In genomic region chr5:179161901-179162300, GRCh38 we compare ENCODE assay signal across 20 cellular contexts.
DNase-seq lines count a peak whose midpoint lies in the region; ATAC-seq, FAIRE-seq and TF ChIP-seq lines count a peak whose summit lies in the region.
"Had no signal": no experiment of that assay in that cellular context is flagged by ENCODE, and none has a peak within 500 bp of the region (broad histone marks: within the 10 kb centered on the region; RNA-seq: fewer than 3 reads in every experiment).

No MANE protein-coding gene starts in this region.

- WGBS in H9 (ENCODE audit: extremely low coverage, insufficient read length, low lambda C conversion rate): no CpG with 5 or more reads among the region's 8 CpGs
- WGBS in sigmoid colon, 2 donors: 95% methylated on average over 8 of the region's 8 CpGs

- H3K9ac ChIP-seq in H9 (ENCODE audit: extremely low read depth, insufficient read length, low read length) (no peak overlapping the region), kidney (ENCODE audit: low read length in 2 of 2) (no peak overlapping the region)

- H3K18ac ChIP-seq in H9 (ENCODE audit: insufficient read length, low read depth, low read length): no peak overlapping the region

- H3K27ac Mint-ChIP-seq in activated naive CD8-positive, alpha-beta T cell treated with anti-CD3 and anti-CD28 coated beads, Interleukin-2, amount 10 ng/mL, durations not matched to agents 7 days and 5 days: no peak overlapping the region
- H3K27ac Mint-ChIP-seq in activated naive CD8-positive, alpha-beta T cell treated with anti-CD3 and anti-CD28 coated beads for 36 hours: no peak overlapping the region
- no peak overlapping the region for H3K27ac Mint-ChIP-seq in H9
- H3K27ac Mint-ChIP-seq: GM23338, HFFc6 had no signal

- peak; percentile 6 for DNase-seq in activated naive CD8-positive, alpha-beta T cell treated with anti-CD3 and anti-CD28 coated beads, Interleukin-2, amount 10 ng/mL, durations not matched to agents 7 days and 5 days
- no peak for DNase-seq in activated naive CD8-positive, alpha-beta T cell treated with anti-CD3 and anti-CD28 coated beads for 36 hours
- DNase-seq in H9: peak; percentile 10
- peak; percentile 36 for DNase-seq in kidney
- peak; percentile 52 for DNase-seq in sigmoid colon
- DNase-seq in GM10266 (ENCODE audit: extremely low spot score): no peak
- DNase-seq in activated CD4-positive, alpha-beta T cell treated with anti-CD3 and anti-CD28 coated beads, Interleukin-2, amount 50 U/mL, for 1 hour: no peak
- DNase-seq: HFFc6, IMR-90, KG1, MG63, NCI-H2029, NCI-H446, NCI-H524 treated with DMSO at 0.1 percent for 48 hours, NCI-H774, PC-3 had no signal

- H3K23ac ChIP-seq in H9 (ENCODE audit: insufficient read length, low read depth, low read length): no peak overlapping the region

- H3K4me1 Mint-ChIP-seq in activated naive CD8-positive, alpha-beta T cell treated with anti-CD3 and anti-CD28 coated beads, Interleukin-2, amount 10 ng/mL, durations not matched to agents 7 days and 5 days: no peaks in the 10 kb centered on the region
- H3K4me1 Mint-ChIP-seq in activated naive CD8-positive, alpha-beta T cell treated with anti-CD3 and anti-CD28 coated beads for 36 hours: no peaks in the 10 kb centered on the region
- H3K4me1 Mint-ChIP-seq in H9: no peaks in the 10 kb centered on the region
- H3K4me1 Mint-ChIP-seq: GM23338 had no signal

- H4K5ac ChIP-seq in H9 (ENCODE audit: insufficient read length, low read depth, low read length): no peak overlapping the region

- H3K4me3 ChIP-seq in kidney (ENCODE audit: low read length in 2 of 2) (no peak overlapping the region), sigmoid colon (no peak overlapping the region)
- H3K4me3 ChIP-seq: GM23338, HAP-1, MG63, SJSA1 had no signal

- H3K79me1 ChIP-seq in H9 (ENCODE audit: insufficient read depth, low read depth, low read length, poor library complexity, severe bottlenecking): no peaks in the 10 kb centered on the region

- H3K9me3 Mint-ChIP-seq in activated naive CD8-positive, alpha-beta T cell treated with anti-CD3 and anti-CD28 coated beads, Interleukin-2, amount 10 ng/mL, durations not matched to agents 7 days and 5 days: peaks cover 13% of the 10 kb centered on the region
- H3K9me3 Mint-ChIP-seq in activated naive CD8-positive, alpha-beta T cell treated with anti-CD3 and anti-CD28 coated beads for 36 hours: peaks cover 2% of the 10 kb centered on the region
- H3K9me3 Mint-ChIP-seq in H9: peaks cover 16 to 24% of the 10 kb centered on the region in 2 experiments

- no peaks in the 10 kb centered on the region for H3K4me1 ChIP-seq in H9 (ENCODE audit: insufficient read depth, low read length)
- no peaks in the 10 kb centered on the region for H3K4me1 ChIP-seq in kidney (ENCODE audit: control insufficient read depth in 1 of 2, insufficient read depth in 1 of 2, low read depth in 1 of 2, low read length in 2 of 2)
- peaks cover 0 to 4% (median 3%) of the 10 kb centered on the region in 4 donors for H3K4me1 ChIP-seq in sigmoid colon
- H3K4me1 ChIP-seq: HAP-1, SJSA1 had no signal

- no peak overlapping the region for H2AFZ ChIP-seq in H9 (ENCODE audit: low read length)
- H2AFZ ChIP-seq: GM23338 had no signal

- POLR2A ChIA-PET in activated naive CD8-positive, alpha-beta T cell treated with anti-CD3 and anti-CD28 coated beads, Interleukin-2, amount 10 ng/mL, durations not matched to agents 7 days and 5 days (lab: Charles Lee): no interaction called here

- H3K27me3 ChIP-seq in H9 (ENCODE audit: insufficient read depth, low read length): no peaks in the 10 kb centered on the region
- H3K27me3 ChIP-seq in sigmoid colon: no peaks in the 10 kb centered on the region
- H3K27me3 ChIP-seq: MG63, SJSA1 had no signal

- H3K4me2 ChIP-seq in H9 (ENCODE audit: insufficient read depth, insufficient read length, low read length): no peak overlapping the region
- H3K4me2 ChIP-seq: GM23338 had no signal

- no peak overlapping the region for H3K4ac ChIP-seq in H9 (ENCODE audit: low read depth, low read length)

- H3K56ac ChIP-seq in H9 (ENCODE audit: insufficient read length, low read depth, low read length): no peak overlapping the region

- ATAC-seq in activated naive CD8-positive, alpha-beta T cell treated with anti-CD3 and anti-CD28 coated beads, Interleukin-2, amount 10 ng/mL, durations not matched to agents 7 days and 5 days (ENCODE audit: low read depth): no peak
- ATAC-seq: GM23338, PC-3 had no signal

- H2BK15ac ChIP-seq in H9 (ENCODE audit: low read depth, low read length): no peak overlapping the region

- H3K23me2 ChIP-seq in H9 (ENCODE audit: insufficient read length, low read depth, low read length, poor library complexity, severe bottlenecking): no peaks in the 10 kb centered on the region

- no peak for TF ChIP-seq EP300 in sigmoid colon (IDR thresholded peaks at IDR 0.05)

- TF ChIP-seq CTCF in H9 (conservative IDR thresholded peaks at IDR 0.05) (no peak), kidney (IDR thresholded peaks at IDR 0.05; ENCODE audit: borderline replicate concordance, extremely low read depth, insufficient read depth) (no peak), sigmoid colon (IDR thresholded peaks at IDR 0.05) (no peak), GM10266 (IDR thresholded peaks at IDR 0.05; ENCODE audit: control insufficient read depth, insufficient read depth, low read depth, missing control alignments) (no peak)

- no peak overlapping the region for H2AK5ac ChIP-seq in H9 (ENCODE audit: insufficient read length, low read length)

- FAIRE-seq in kidney (lab: Jason Lieb, UNC): no peak
- FAIRE-seq: GM18507 had no signal

- no peaks in the 10 kb centered on the region for H3K79me2 ChIP-seq in H9 (ENCODE audit: insufficient read depth, low read length)

- H3K4me3 Mint-ChIP-seq in activated naive CD8-positive, alpha-beta T cell treated with anti-CD3 and anti-CD28 coated beads, Interleukin-2, amount 10 ng/mL, durations not matched to agents 7 days and 5 days: no peak overlapping the region
- no peak overlapping the region for H3K4me3 Mint-ChIP-seq in activated naive CD8-positive, alpha-beta T cell treated with anti-CD3 and anti-CD28 coated beads for 36 hours
- H3K4me3 Mint-ChIP-seq in H9: no peak overlapping the region
- H3K4me3 Mint-ChIP-seq: GM23338, HFFc6 had no signal

- H3K36me3 Mint-ChIP-seq in activated naive CD8-positive, alpha-beta T cell treated with anti-CD3 and anti-CD28 coated beads, Interleukin-2, amount 10 ng/mL, durations not matched to agents 7 days and 5 days: no peaks in the 10 kb centered on the region
- no peaks in the 10 kb centered on the region for H3K36me3 Mint-ChIP-seq in activated naive CD8-positive, alpha-beta T cell treated with anti-CD3 and anti-CD28 coated beads for 36 hours
- H3K36me3 Mint-ChIP-seq in H9 (ENCODE audit: insufficient read depth in 1 of 3, low read depth in 3 of 3): peaks cover 0 to 10% (median 3%) of the 10 kb centered on the region in 3 experiments; a peak in 2 of 7 replicates

- H3K27ac ChIP-seq in H9 (ENCODE audit: insufficient read length, low read depth, low read length): no peak overlapping the region
- no peak overlapping the region for H3K27ac ChIP-seq in kidney (ENCODE audit: low read depth in 2 of 2, low read length in 2 of 2)
- no peak overlapping the region for H3K27ac ChIP-seq in sigmoid colon
- H3K27ac ChIP-seq: SJSA1 had no signal

- H2BK20ac ChIP-seq in H9 (ENCODE audit: low read depth, low read length, poor library complexity, severe bottlenecking): no peak overlapping the region

- H2BK5ac ChIP-seq in H9 (ENCODE audit: insufficient read length, low read length): no peak overlapping the region

- H3K14ac ChIP-seq in H9 (ENCODE audit: insufficient read depth, low read length): no peak overlapping the region

- H3K27me3 Mint-ChIP-seq in activated naive CD8-positive, alpha-beta T cell treated with anti-CD3 and anti-CD28 coated beads, Interleukin-2, amount 10 ng/mL, durations not matched to agents 7 days and 5 days: no peaks in the 10 kb centered on the region
- no peaks in the 10 kb centered on the region for H3K27me3 Mint-ChIP-seq in activated naive CD8-positive, alpha-beta T cell treated with anti-CD3 and anti-CD28 coated beads for 36 hours
- H3K27me3 Mint-ChIP-seq in H9 (ENCODE audit: low read depth): no peaks in the 10 kb centered on the region; the same call in 1 of the 2 replicates

- H3K9me3 ChIP-seq in H9 (ENCODE audit: control insufficient read depth, low read depth, low read length) (no peaks in the 10 kb centered on the region), kidney (ENCODE audit: control insufficient read depth in 1 of 2, low read length in 2 of 2) (no peaks in the 10 kb centered on the region), sigmoid colon (peaks cover 0 to 12% (median 0%) of the 10 kb centered on the region in 4 donors)
- H3K9me3 ChIP-seq: HAP-1 had no signal

- H4K91ac ChIP-seq in H9 (ENCODE audit: insufficient read length, low read depth, low read length): no peak overlapping the region

- H4K8ac ChIP-seq in H9 (replicated peaks; ENCODE audit: insufficient read length, low read depth, low read length): no peak overlapping the region

- H3T11ph ChIP-seq in H9 (ENCODE audit: low read length): no peak overlapping the region

- intact Hi-C loops in kidney (cut with DNase I) (no loop called here), sigmoid colon (cut with DNase I) (no loop called here)

- H4K20me1 ChIP-seq in H9 (ENCODE audit: control insufficient read depth, insufficient read depth, insufficient read length): no peaks in the 10 kb centered on the region

- no peak for TF ChIP-seq POLR2A in sigmoid colon (IDR thresholded peaks at IDR 0.05)

- H2BK120ac ChIP-seq in H9 (ENCODE audit: low read depth, low read length, poor library complexity, severe bottlenecking): no peak overlapping the region

- H2BK12ac ChIP-seq in H9 (ENCODE audit: insufficient read length, low read depth, low read length): no peak overlapping the region

- H3K36me3 ChIP-seq in kidney (ENCODE audit: control insufficient read depth in 1 of 2, insufficient read depth in 2 of 2, low read length in 2 of 2): no peaks in the 10 kb centered on the region
- peaks cover 0 to 6% (median 0%) of the 10 kb centered on the region in 4 donors for H3K36me3 ChIP-seq in sigmoid colon
- H3K36me3 ChIP-seq: HAP-1, SJSA1 had no signal

Comparison
In these comparisons a context has a peak if more than half of its experiments do, and no peak if none do; other contexts are left out.
1. DNase-seq: peak in activated naive CD8-positive, alpha-beta T cell treated with anti-CD3 and anti-CD28 coated beads, Interleukin-2, amount 10 ng/mL, durations not matched to agents 7 days and 5 days (single experiment), H9 (single experiment), kidney (single experiment) and sigmoid colon (single experiment); none in activated naive CD8-positive, alpha-beta T cell treated with anti-CD3 and anti-CD28 coated beads for 36 hours (single experiment), GM10266 (single experiment) and activated CD4-positive, alpha-beta T cell treated with anti-CD3 and anti-CD28 coated beads, Interleukin-2, amount 50 U/mL, for 1 hour (single experiment).